11 cellular contexts compared by ENCODE assay signal in the genomic region with DNA sequence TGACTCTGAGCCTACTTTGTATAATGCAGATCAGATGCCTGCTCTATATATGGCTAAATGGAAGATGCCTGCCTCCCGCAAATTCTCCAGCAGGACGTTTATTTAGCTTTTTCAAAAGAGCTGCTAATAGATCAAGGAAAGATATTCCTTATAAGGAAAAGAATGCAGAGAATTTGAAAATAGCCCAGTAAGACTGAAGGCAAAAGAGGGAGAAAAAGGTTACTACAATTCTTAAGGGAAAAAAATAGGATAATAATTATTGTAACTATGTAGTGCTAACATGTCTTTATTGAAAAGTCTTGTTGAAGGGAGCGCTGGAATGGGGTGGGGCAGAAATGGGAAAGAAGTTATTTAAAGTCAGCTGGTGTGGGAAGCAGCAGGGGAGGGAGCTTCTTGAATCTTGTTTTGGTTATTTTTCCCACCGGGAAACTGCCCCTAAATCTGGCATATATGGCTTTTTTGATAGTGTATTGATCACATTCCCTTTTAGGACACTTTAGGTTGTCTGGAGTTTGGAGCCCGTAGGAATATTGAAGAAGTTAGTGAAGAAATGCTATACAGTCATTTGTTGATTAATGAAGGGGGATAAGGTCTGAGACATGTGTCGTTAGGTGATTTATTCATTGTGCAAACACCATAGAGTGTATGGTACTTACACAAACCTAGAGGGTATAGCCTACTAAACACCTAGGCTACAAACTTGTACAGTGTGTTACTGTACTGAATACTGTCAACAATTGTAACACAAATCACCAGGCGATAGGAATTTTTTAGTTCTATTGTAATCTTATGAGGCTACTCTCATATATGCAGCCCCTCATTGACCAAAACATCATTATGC. TPM values are rescaled to one million over a fixed set of nuclear protein-coding genes. Genes with fewer than 3 reads are reported as not detected.
DNase-seq lines count a peak whose midpoint lies in the region; ATAC-seq and TF ChIP-seq lines count a peak whose summit lies in the region.
"Had no signal": no experiment of that assay in that cellular context is flagged by ENCODE, and none has a peak within 500 bp of the region (broad histone marks: within the 10 kb centered on the region; RNA-seq: fewer than 3 reads in every experiment).

No MANE protein-coding gene starts in this region.

- H3K9me3 ChIP-seq in right atrium auricular region, result no peaks in the 10 kb centered on the region

- peak overlapping the region; percentile 57 to 91 (median 69) for H3K27ac Mint-ChIP-seq in nephron
- no peak overlapping the region for H3K27ac Mint-ChIP-seq in activated naive CD4-positive, alpha-beta T cell treated with anti-CD3 and anti-CD28 coated beads for 36 hours
- H3K27ac Mint-ChIP-seq: memory B cell had no signal

- H3K27me3 ChIP-seq in right atrium auricular region, result no peaks in the 10 kb centered on the region

- H3K4me1 ChIP-seq in right atrium auricular region, result peaks cover 0 to 63% of the 10 kb centered on the region in 2 donors

- peaks cover 10% of the 10 kb centered on the region for H3K27me3 Mint-ChIP-seq in nephron (ENCODE audit: low read depth)
- H3K27me3 Mint-ChIP-seq in activated naive CD4-positive, alpha-beta T cell treated with anti-CD3 and anti-CD28 coated beads for 36 hours (ENCODE audit: low read depth), result peaks cover 46% of the 10 kb centered on the region

- H3K4me1 Mint-ChIP-seq in nephron, result peaks cover 69% of the 10 kb centered on the region
- peaks cover 24% of the 10 kb centered on the region for H3K4me1 Mint-ChIP-seq in activated naive CD4-positive, alpha-beta T cell treated with anti-CD3 and anti-CD28 coated beads for 36 hours (ENCODE audit: low read depth)

- intact Hi-C loops in left cardiac atrium (cut with DNase I), result loop anchor here (5.0 to 10.0 kb wide), 3 partner anchors 47 to 263 kb away; no protein-coding TSS in a partner anchor
- intact Hi-C loops in activated naive CD4-positive, alpha-beta T cell treated with anti-CD3 and anti-CD28 coated beads for 36 hours (cut with micrococcal nuclease), result loop anchor here (5.0 kb wide), 1 partner anchor 557 kb away; no protein-coding TSS in a partner anchor

- H3K36me3 Mint-ChIP-seq in nephron (ENCODE audit: low read depth), result peaks cover 27% of the 10 kb centered on the region
- no peaks in the 10 kb centered on the region for H3K36me3 Mint-ChIP-seq in activated naive CD4-positive, alpha-beta T cell treated with anti-CD3 and anti-CD28 coated beads for 36 hours (ENCODE audit: low read depth)
- H3K36me3 Mint-ChIP-seq: memory B cell had no signal

- DNase-seq in right atrium auricular region (ENCODE audit: low spot score) (no peak), left cardiac atrium (no peak), epithelial cell of esophagus (ENCODE audit: low read depth) (no peak), SKM-1 (lab: John Stamatoyannopoulos, UW; ENCODE audit: unreplicated experiment) (no peak), pons (ENCODE audit: low spot score) (no peak)
- DNase-seq in activated naive CD4-positive, alpha-beta T cell treated with anti-CD3 and anti-CD28 coated beads for 36 hours, result no peak
- DNase-seq in activated T-cell treated with anti-CD3 and anti-CD28 coated beads, Interleukin-2, amount 50 U/mL, for 1 hour, result no peak
- DNase-seq: AML-193, NCI-H2081 had no signal

- H3K4me3 ChIP-seq in right atrium auricular region (peak overlapping the region; percentile 63 to 77), epithelial cell of esophagus (ENCODE audit: low read length) (peak overlapping the region; percentile 91)

- no peaks in the 10 kb centered on the region for H3K9me3 Mint-ChIP-seq in nephron
- H3K9me3 Mint-ChIP-seq in activated naive CD4-positive, alpha-beta T cell treated with anti-CD3 and anti-CD28 coated beads for 36 hours, result no peaks in the 10 kb centered on the region
- H3K9me3 Mint-ChIP-seq: memory B cell had no signal

- H3K27ac ChIP-seq in right atrium auricular region, result peak overlapping the region; percentile 95 to 97

- peaks cover 72% of the 10 kb centered on the region for H3K36me3 ChIP-seq in right atrium auricular region

- CTCF ChIA-PET in activated naive CD4-positive, alpha-beta T cell treated with anti-CD3 and anti-CD28 coated beads for 36 hours (lab: Charles Lee), result interaction anchor here (0.6 to 1.4 kb wide), 4 partner anchors 48 to 982 kb away, joined by 3 to 7 read pairs (median 3); no protein-coding TSS in a partner anchor

- no peak for ATAC-seq in left cardiac atrium

- no peak for TF ChIP-seq CTCF in right atrium auricular region (IDR thresholded peaks at IDR 0.05)
- TF ChIP-seq CTCF in epithelial cell of esophagus (IDR thresholded peaks at IDR 0.05; ENCODE audit: insufficient read depth, low read depth, low read length, missing control alignments), result no peak
- no peak for TF ChIP-seq CTCF in nephron (IDR thresholded peaks at IDR 0.05; ENCODE audit: unreplicated experiment in 3 of 3)

- peak overlapping the region; percentile 97 for H3K4me3 Mint-ChIP-seq in nephron
- no peak overlapping the region for H3K4me3 Mint-ChIP-seq in activated naive CD4-positive, alpha-beta T cell treated with anti-CD3 and anti-CD28 coated beads for 36 hours
- H3K4me3 Mint-ChIP-seq: memory B cell had no signal

RNA-seq across cellular contexts. Expression of gene TPM1, which starts 3.1 kb away (rescaled TPM):
- 1,000 to 10,000 TPM; 5,368 to 7,988 TPM for total RNA-seq in right atrium auricular region
- total RNA-seq in left cardiac atrium, result 1,000 to 10,000 TPM; 8,049 to 9,104 TPM
- total RNA-seq in activated naive CD4-positive, alpha-beta T cell treated with anti-CD3 and anti-CD28 coated beads for 36 hours, result 10 to 100 TPM; 10.5 to 10.7 TPM

Comparison
In these comparisons a context has a peak if more than half of its experiments do, and no peak if none do; other contexts are left out.
1. RNA of gene TPM1, which starts 3.1 kb away (total RNA-seq): 8,049 to 9,104 TPM in left cardiac atrium and 5,368 to 7,988 TPM in right atrium auricular region; 10.5 to 10.7 TPM in activated naive CD4-positive, alpha-beta T cell treated with anti-CD3 and anti-CD28 coated beads for 36 hours; every median in the first group is over 100 times any median in the second.